ENCODE assay signal across 8 cellular contexts in the genomic region with DNA sequence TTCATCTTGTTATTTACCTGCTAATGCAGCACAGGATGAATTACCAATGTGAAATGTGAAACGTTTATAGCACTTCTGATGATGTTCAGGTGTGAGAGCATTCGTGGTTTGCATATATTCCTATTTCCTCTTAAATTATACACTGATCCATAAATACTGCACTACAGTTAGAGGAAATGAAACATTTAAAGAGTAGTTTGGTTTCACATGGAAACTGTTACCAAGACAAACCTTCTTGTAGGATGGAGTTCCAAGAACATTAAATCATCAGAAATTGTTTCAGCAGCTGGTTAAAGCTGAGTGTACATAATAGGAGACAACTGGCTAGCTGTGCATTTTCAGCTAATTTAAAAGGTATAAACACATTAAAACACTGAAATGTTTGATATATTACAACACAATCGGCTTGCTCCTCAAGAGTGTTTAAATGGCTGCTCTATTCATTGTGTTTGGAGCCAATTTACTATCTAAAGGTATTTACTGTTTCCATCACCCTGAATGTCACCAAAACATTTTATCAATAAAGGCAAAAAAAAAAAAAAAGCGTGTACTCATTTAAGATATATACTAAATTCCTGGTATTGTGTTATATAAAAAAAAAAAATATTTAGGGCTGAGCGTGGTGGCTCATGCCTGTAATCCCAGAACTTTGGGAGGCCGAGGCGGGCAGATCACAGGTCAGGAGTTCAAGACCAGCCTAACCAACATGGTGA.
A peak's percentile ranks its signal among the peaks of the same experiment; 100 is the strongest.
DNase-seq lines count a peak whose midpoint lies in the region; ATAC-seq and TF ChIP-seq lines count a peak whose summit lies in the region.
"Had no signal": no experiment of that assay in that cellular context is flagged by ENCODE, and none has a peak within 500 bp of the region (broad histone marks: within the 10 kb centered on the region; RNA-seq: fewer than 3 reads in every experiment).

No MANE protein-coding gene starts in this region.

- H3K27me3 ChIP-seq in osteoblast (ENCODE audit: insufficient read depth, low read length): no peaks in the 10 kb centered on the region
- H3K27me3 ChIP-seq: cardiac muscle cell had no signal

- peaks cover 4% of the 10 kb centered on the region for H3K79me2 ChIP-seq in osteoblast (ENCODE audit: insufficient read depth, low read length)

- H3K27ac Mint-ChIP-seq in immature natural killer cell: no peak overlapping the region

- DNase-seq in amniotic epithelial cell (ENCODE audit: low read depth) (peak; percentile 31), osteoblast (ENCODE audit: insufficient read length, low spot score, missing footprints) (peak; percentile 57), NCI-H2227 (lab: John Stamatoyannopoulos, UW; ENCODE audit: unreplicated experiment) (no peak), immature natural killer cell (no peak)

- H2AFZ ChIP-seq in osteoblast (ENCODE audit: low read length): no peak overlapping the region

- peak overlapping the region; percentile 11 for H3K4me2 ChIP-seq in osteoblast (ENCODE audit: insufficient read depth, low read length)

- ATAC-seq in GM18519 (IDR thresholded peaks at IDR 0.05; ENCODE audit: low FRiP score, unreplicated experiment) (peak; percentile 66), HG02938 (IDR thresholded peaks at IDR 0.05; ENCODE audit: unreplicated experiment) (peak; percentile 73), HG03565 (IDR thresholded peaks at IDR 0.05; ENCODE audit: unreplicated experiment) (no peak)

- peaks cover 6% of the 10 kb centered on the region for H3K4me1 ChIP-seq in osteoblast (ENCODE audit: insufficient read depth, low read length)

- H3K4me1 Mint-ChIP-seq in immature natural killer cell: peaks cover 21 to 42% of the 10 kb centered on the region in 2 donors

- H3K9me3 Mint-ChIP-seq in immature natural killer cell: no peaks in the 10 kb centered on the region

- peaks cover 0 to 3% (median 0%) of the 10 kb centered on the region in 3 donors for H3K27me3 Mint-ChIP-seq in immature natural killer cell (ENCODE audit: low read depth in 3 of 3)

- H4K20me1 ChIP-seq in osteoblast (ENCODE audit: insufficient read depth, low read length): peaks cover 3% of the 10 kb centered on the region

- peak overlapping the region; percentile 59 for H3K27ac ChIP-seq in osteoblast (ENCODE audit: low read depth, low read length)
- H3K27ac ChIP-seq: cardiac muscle cell had no signal

- H3K4me3 Mint-ChIP-seq in immature natural killer cell: no peak overlapping the region

- TF ChIP-seq CTCF in osteoblast (IDR thresholded peaks at IDR 0.05; ENCODE audit: extremely low read depth, low read depth, low read length): no peak

- H3K36me3 Mint-ChIP-seq in immature natural killer cell: peaks cover 13 to 22% (median 16%) of the 10 kb centered on the region in 3 donors

- H3K4me3 ChIP-seq in osteoblast (ENCODE audit: insufficient read depth, low read length): no peak overlapping the region
- H3K4me3 ChIP-seq: cardiac muscle cell had no signal

- H3K9me3 ChIP-seq in osteoblast (ENCODE audit: low read depth, low read length): no peaks in the 10 kb centered on the region

- H3K36me3 ChIP-seq in osteoblast (ENCODE audit: insufficient read depth, low read length): no peaks in the 10 kb centered on the region
- H3K36me3 ChIP-seq: cardiac muscle cell had no signal

Comparison
In these comparisons a context has a peak if more than half of its experiments do, and no peak if none do; other contexts are left out.
1. DNase-seq: peak in amniotic epithelial cell (single experiment) and osteoblast (single experiment); none in NCI-H2227 (single experiment) and immature natural killer cell (0 of 3).